22 cellular contexts compared by ENCODE assay signal in the genomic region with DNA sequence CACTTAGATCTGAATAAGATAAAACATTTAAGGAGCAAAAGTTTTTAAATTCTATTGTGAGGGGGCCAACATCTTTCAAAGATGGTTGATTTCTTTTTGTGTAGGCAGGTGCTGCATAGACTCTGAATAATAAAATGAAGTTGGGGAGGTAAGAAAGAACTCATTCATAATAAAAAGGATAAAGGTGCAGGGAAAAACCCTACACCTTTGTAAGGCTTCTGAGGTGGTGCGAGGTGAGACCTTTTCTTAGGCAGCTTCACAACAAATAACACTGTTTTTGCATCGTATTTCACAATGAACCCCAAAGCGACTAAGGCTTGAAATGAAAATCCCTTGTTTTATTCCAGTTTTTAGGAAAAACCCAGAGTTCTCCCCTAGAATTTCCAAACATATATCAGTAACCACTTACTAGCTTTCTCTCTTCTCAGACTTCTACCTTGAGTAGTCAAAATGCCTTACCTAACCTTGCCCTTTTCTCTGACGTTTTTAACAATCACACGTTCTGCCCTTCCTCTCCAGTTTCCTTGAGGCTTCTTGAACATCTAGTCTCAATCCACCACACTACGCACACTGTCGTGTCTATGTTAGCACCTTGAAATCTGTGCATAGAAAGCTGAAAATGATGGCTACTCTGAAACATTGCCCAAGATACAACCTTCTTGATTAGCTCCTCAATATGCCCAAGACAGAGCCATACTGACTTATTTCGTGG. TPM values are rescaled to one million over a fixed set of nuclear protein-coding genes. Genes with fewer than 3 reads are reported as not detected.
A peak's percentile ranks its signal among the peaks of the same experiment; 100 is the strongest.
DNase-seq lines count a peak whose midpoint lies in the region; ATAC-seq and TF ChIP-seq lines count a peak whose summit lies in the region.
"Had no signal": no experiment of that assay in that cellular context is flagged by ENCODE, and none has a peak within 500 bp of the region (broad histone marks: within the 10 kb centered on the region; RNA-seq: fewer than 3 reads in every experiment).

No MANE protein-coding gene starts in this region.

- DNase-seq in activated naive CD4-positive, alpha-beta T cell treated with anti-CD3 and anti-CD28 coated beads, Interleukin-2, amount 50 U/mL, for 72 hours (ENCODE audit: low spot score in 2 of 2) = no peak
- no peak for DNase-seq in activated naive CD8-positive, alpha-beta T cell treated with anti-CD3 and anti-CD28 coated beads, Interleukin-2, amount 10 ng/mL, durations not matched to agents 7 days and 5 days
- DNase-seq in stimulated activated naive CD8-positive, alpha-beta T cell treated with anti-CD3 and anti-CD28 coated beads, Interleukin-15, amount 100 ng/mL, for 72 hours = no peak
- DNase-seq in effector CD4-positive, alpha-beta T cell = no peak
- DNase-seq in PC-9 = no peak
- DNase-seq: COR-L47, DMS 273 treated with DMSO at 0.1 percent for 48 hours, DMS79 treated with DMSO at 0.1 percent for 48 hours, GM23248, HCEC 1CT, KG1, NCI-H1092 treated with DMSO at 0.1 percent for 48 hours, NCI-H2029 treated with DMSO at 0.1 percent for 48 hours, NCI-H524 treated with DMSO at 0.1 percent for 48 hours, NCI-H82 had no signal

- CTCF ChIA-PET in PC-9 (lab: Charles Lee) = no interaction called here

- H3K4me1 ChIP-seq in PC-9 (replicated peaks; ENCODE audit: insufficient read depth) = no peaks in the 10 kb centered on the region
- H3K4me1 ChIP-seq: SJSA1 had no signal

- ATAC-seq in activated naive CD4-positive, alpha-beta T cell treated with anti-CD3 and anti-CD28 coated beads, Interleukin-2, amount 50 U/mL, for 72 hours = no peak
- no peak for ATAC-seq in activated naive CD8-positive, alpha-beta T cell treated with anti-CD3 and anti-CD28 coated beads, Interleukin-2, amount 10 ng/mL, durations not matched to agents 7 days and 5 days (ENCODE audit: low read depth)
- ATAC-seq in stimulated activated naive CD8-positive, alpha-beta T cell treated with anti-CD3 and anti-CD28 coated beads, Interleukin-15, amount 100 ng/mL, for 72 hours = no peak
- ATAC-seq in GM18858 (IDR thresholded peaks at IDR 0.05; ENCODE audit: unreplicated experiment) = no peak
- ATAC-seq: A549, Right ventricle myocardium inferior had no signal

- H3K36me3 Mint-ChIP-seq in activated naive CD4-positive, alpha-beta T cell treated with anti-CD3 and anti-CD28 coated beads, Interleukin-2, amount 50 U/mL, for 24 hours = peaks cover 2% of the 10 kb centered on the region
- H3K36me3 Mint-ChIP-seq in activated naive CD4-positive, alpha-beta T cell treated with anti-CD3 and anti-CD28 coated beads, Interleukin-2, amount 50 U/mL, for 72 hours = peaks cover 4 to 10% of the 10 kb centered on the region in 2 donors
- H3K36me3 Mint-ChIP-seq in activated naive CD8-positive, alpha-beta T cell treated with anti-CD3 and anti-CD28 coated beads, Interleukin-2, amount 10 ng/mL, durations not matched to agents 7 days and 5 days = peaks cover 27% of the 10 kb centered on the region

- intact Hi-C loops in PC-9 (cut with micrococcal nuclease; ENCODE audit: unreplicated experiment) = no loop called here

- H4K20me1 ChIP-seq in PC-9 (ENCODE audit: insufficient read depth) = no peaks in the 10 kb centered on the region

- H3K36me3 ChIP-seq in KOPT-K1 (ENCODE audit: insufficient read depth, low read length) = no peaks in the 10 kb centered on the region
- no peaks in the 10 kb centered on the region; the same call in 1 of the 2 replicates for H3K36me3 ChIP-seq in PC-9 (ENCODE audit: low read depth)
- H3K36me3 ChIP-seq: SJSA1 had no signal

- POLR2A ChIA-PET in activated naive CD8-positive, alpha-beta T cell treated with anti-CD3 and anti-CD28 coated beads, Interleukin-2, amount 10 ng/mL, durations not matched to agents 7 days and 5 days (lab: Charles Lee) = interaction anchor here (0.7 to 2.1 kb wide), 5 partner anchors 9 to 64 kb away, joined by 3 to 10 read pairs (median 4); no protein-coding TSS in a partner anchor
- POLR2A ChIA-PET in PC-9 (lab: Charles Lee; ENCODE audit: unreplicated experiment) = no interaction called here

- H3K27ac ChIP-seq in KOPT-K1 (ENCODE audit: low read depth, low read length, poor library complexity, severe bottlenecking) = peak overlapping the region; percentile 57
- H3K27ac ChIP-seq in PC-9 = no peak overlapping the region
- H3K27ac ChIP-seq: A549, GM23248, SJSA1 had no signal

- no TSS peak for BruUV-seq in PC-9 (replicated peaks; lab: Mats Ljungman, UMichigan)

- H3K9me3 ChIP-seq in KOPT-K1 (ENCODE audit: insufficient read depth, low read length, poor library complexity, severe bottlenecking) (no peaks in the 10 kb centered on the region), PC-9 (ENCODE audit: insufficient read depth, low read depth) (peaks cover 3% of the 10 kb centered on the region; the same call in 1 of the 2 replicates)
- H3K9me3 ChIP-seq: A549, SJSA1 had no signal

- H3K27ac Mint-ChIP-seq in activated naive CD4-positive, alpha-beta T cell treated with anti-CD3 and anti-CD28 coated beads, Interleukin-2, amount 50 U/mL, for 24 hours = peak overlapping the region; percentile 2
- H3K27ac Mint-ChIP-seq in activated naive CD4-positive, alpha-beta T cell treated with anti-CD3 and anti-CD28 coated beads, Interleukin-2, amount 50 U/mL, for 72 hours = no peak overlapping the region
- peak overlapping the region; percentile 33 for H3K27ac Mint-ChIP-seq in activated naive CD8-positive, alpha-beta T cell treated with anti-CD3 and anti-CD28 coated beads, Interleukin-2, amount 10 ng/mL, durations not matched to agents 7 days and 5 days
- H3K27ac Mint-ChIP-seq in stimulated activated naive CD8-positive, alpha-beta T cell treated with anti-CD3 and anti-CD28 coated beads, Interleukin-15, amount 100 ng/mL, for 72 hours = no peak overlapping the region
- H3K27ac Mint-ChIP-seq: B cell had no signal

- H3F3A ChIP-seq in PC-9 (ENCODE audit: insufficient read depth, low read depth) = no peaks in the 10 kb centered on the region; the same call in 1 of the 2 replicates

- no peak overlapping the region for H2AFZ ChIP-seq in PC-9
- H2AFZ ChIP-seq: GM23248 had no signal

- no peaks in the 10 kb centered on the region for H3K27me3 Mint-ChIP-seq in activated naive CD4-positive, alpha-beta T cell treated with anti-CD3 and anti-CD28 coated beads, Interleukin-2, amount 50 U/mL, for 24 hours
- H3K27me3 Mint-ChIP-seq in activated naive CD8-positive, alpha-beta T cell treated with anti-CD3 and anti-CD28 coated beads, Interleukin-2, amount 10 ng/mL, durations not matched to agents 7 days and 5 days = no peaks in the 10 kb centered on the region
- H3K27me3 Mint-ChIP-seq in stimulated activated naive CD8-positive, alpha-beta T cell treated with anti-CD3 and anti-CD28 coated beads, Interleukin-15, amount 100 ng/mL, for 72 hours = no peaks in the 10 kb centered on the region

- H3K79me2 ChIP-seq in PC-9 (ENCODE audit: low read depth) = peaks cover 51% of the 10 kb centered on the region

- no peaks in the 10 kb centered on the region for H3K27me3 ChIP-seq in PC-9 (ENCODE audit: insufficient read depth, low read depth)
- H3K27me3 ChIP-seq: SJSA1 had no signal

- TF ChIP-seq CTCF in PC-9 (conservative IDR thresholded peaks at IDR 0.05) = no peak

- H3K4me3 Mint-ChIP-seq in activated naive CD4-positive, alpha-beta T cell treated with anti-CD3 and anti-CD28 coated beads, Interleukin-2, amount 50 U/mL, for 24 hours = peak overlapping the region; percentile 12
- peak overlapping the region; percentile 60 for H3K4me3 Mint-ChIP-seq in activated naive CD8-positive, alpha-beta T cell treated with anti-CD3 and anti-CD28 coated beads, Interleukin-2, amount 10 ng/mL, durations not matched to agents 7 days and 5 days
- peak overlapping the region; percentile 32 to 36 for H3K4me3 Mint-ChIP-seq in stimulated activated naive CD8-positive, alpha-beta T cell treated with anti-CD3 and anti-CD28 coated beads, Interleukin-15, amount 100 ng/mL, for 72 hours
- H3K4me3 Mint-ChIP-seq: B cell had no signal

- H3K4me1 Mint-ChIP-seq in activated naive CD4-positive, alpha-beta T cell treated with anti-CD3 and anti-CD28 coated beads, Interleukin-2, amount 50 U/mL, for 24 hours = peaks cover 23% of the 10 kb centered on the region
- peaks cover 28% of the 10 kb centered on the region for H3K4me1 Mint-ChIP-seq in activated naive CD8-positive, alpha-beta T cell treated with anti-CD3 and anti-CD28 coated beads, Interleukin-2, amount 10 ng/mL, durations not matched to agents 7 days and 5 days
- H3K4me1 Mint-ChIP-seq in stimulated activated naive CD8-positive, alpha-beta T cell treated with anti-CD3 and anti-CD28 coated beads, Interleukin-15, amount 100 ng/mL, for 72 hours = peaks cover 51% of the 10 kb centered on the region

- H3K9me3 Mint-ChIP-seq in activated naive CD4-positive, alpha-beta T cell treated with anti-CD3 and anti-CD28 coated beads, Interleukin-2, amount 50 U/mL, for 24 hours = no peaks in the 10 kb centered on the region
- peaks cover 0 to 7% of the 10 kb centered on the region in 2 donors for H3K9me3 Mint-ChIP-seq in activated naive CD4-positive, alpha-beta T cell treated with anti-CD3 and anti-CD28 coated beads, Interleukin-2, amount 50 U/mL, for 72 hours
- peaks cover 4% of the 10 kb centered on the region for H3K9me3 Mint-ChIP-seq in activated naive CD8-positive, alpha-beta T cell treated with anti-CD3 and anti-CD28 coated beads, Interleukin-2, amount 10 ng/mL, durations not matched to agents 7 days and 5 days
- no peaks in the 10 kb centered on the region for H3K9me3 Mint-ChIP-seq in stimulated activated naive CD8-positive, alpha-beta T cell treated with anti-CD3 and anti-CD28 coated beads, Interleukin-15, amount 100 ng/mL, for 72 hours

- H3K9me2 ChIP-seq in PC-9 (ENCODE audit: insufficient read depth) = no peaks in the 10 kb centered on the region

- H3K4me3 ChIP-seq in PC-9 = no peak overlapping the region
- H3K4me3 ChIP-seq: A549, GM23248, SJSA1 had no signal

- H3K4me2 ChIP-seq in PC-9 = no peak overlapping the region
- H3K4me2 ChIP-seq: A549 had no signal

RNA-seq across cellular contexts. Expression of a gene that starts 30.2 kb away (rescaled TPM):
- 1 to 10 TPM in 1 of 2 donors, under 1 TPM in 1; 0.70 to 1.0 TPM for total RNA-seq in activated naive CD4-positive, alpha-beta T cell treated with anti-CD3 and anti-CD28 coated beads, Interleukin-2, amount 50 U/mL, for 72 hours
- total RNA-seq in activated naive CD8-positive, alpha-beta T cell treated with anti-CD3 and anti-CD28 coated beads, Interleukin-2, amount 10 ng/mL, durations not matched to agents 7 days and 5 days = 1 to 10 TPM; 4.6 to 4.7 TPM
- 10.5 and 15.2 TPM in 2 replicates for total RNA-seq in PC-9 (2021)

Comparison
In these comparisons a context has a peak if more than half of its experiments do, and no peak if none do; other contexts are left out.
1. H3K27ac Mint-ChIP-seq: peak in activated naive CD4-positive, alpha-beta T cell treated with anti-CD3 and anti-CD28 coated beads, Interleukin-2, amount 50 U/mL, for 24 hours (single experiment) and activated naive CD8-positive, alpha-beta T cell treated with anti-CD3 and anti-CD28 coated beads, Interleukin-2, amount 10 ng/mL, durations not matched to agents 7 days and 5 days (single experiment); none in activated naive CD4-positive, alpha-beta T cell treated with anti-CD3 and anti-CD28 coated beads, Interleukin-2, amount 50 U/mL, for 72 hours (0 of 2) and stimulated activated naive CD8-positive, alpha-beta T cell treated with anti-CD3 and anti-CD28 coated beads, Interleukin-15, amount 100 ng/mL, for 72 hours (0 of 2).
2. Peak in every context shown above with its lines, with median percentiles within 50 percentile points of each other: H3K4me3 Mint-ChIP-seq.